ENCODE assay signal across 27 cellular contexts in genomic region chr13:111283991-111284390, GRCh38. TPM values are rescaled to one million over a fixed set of nuclear protein-coding genes. Genes with fewer than 3 reads are reported as not detected.
A peak's percentile ranks its signal among the peaks of the same experiment; 100 is the strongest.
DNase-seq lines count a peak whose midpoint lies in the region; ATAC-seq, FAIRE-seq and TF ChIP-seq lines count a peak whose summit lies in the region.
"Had no signal": no experiment of that assay in that cellular context is flagged by ENCODE, and none has a peak within 500 bp of the region (broad histone marks: within the 10 kb centered on the region; RNA-seq: fewer than 3 reads in every experiment).

No MANE protein-coding gene starts in this region.

- peaks cover 0 to 84% of the 10 kb centered on the region in 2 donors for H3K36me3 ChIP-seq in adrenal gland (replicated peaks in 1 of 2)
- H3K36me3 ChIP-seq in rectal smooth muscle tissue (ENCODE audit: control insufficient read depth, insufficient read depth, low read length): peaks cover 31% of the 10 kb centered on the region
- peaks cover 32% of the 10 kb centered on the region for H3K36me3 ChIP-seq in BE2C

- peak overlapping the region; percentile 13 for H3K27ac Mint-ChIP-seq in endothelial cell (ENCODE audit: unreplicated experiment)
- H3K27ac Mint-ChIP-seq: activated CD4-positive, alpha-beta T cell treated with anti-CD3 and anti-CD28 coated beads for 36 hours; T-helper 1 cell treated with Interleukin-12 subunit alpha and Interleukin-12 subunit beta and Interleukin-4 antibody, amounts not matched to agents 30 μg/mL and 1 μg/mL, for 36 hours had no signal

- DNase-seq in AG20443 (ENCODE audit: low spot score) (peak; percentile 35), adrenal gland (peak; percentile 51 to 80 (median 73)), endothelial cell (ENCODE audit: low spot score) (no peak), BE2C (no peak), GM12891 (ENCODE audit: insufficient read length, low spot score) (no peak)
- DNase-seq: activated CD4-positive, alpha-beta T cell treated with anti-CD3 and anti-CD28 coated beads for 36 hours; activated naive CD4-positive, alpha-beta T cell treated with anti-CD3 and anti-CD28 coated beads, Interleukin-2, amount 50 U/mL, for 16 hours; activated T-cell treated with anti-CD3 and anti-CD28 coated beads, Interleukin-2, amount 50 U/mL, for 48 hours; effector memory CD8-positive, alpha-beta T cell; EL; esophagus squamous epithelium; left ventricle myocardium superior; midbrain; naive thymus-derived CD8-positive, alpha-beta T cell; NCI-H187 treated with DMSO at 0.1 percent for 48 hours; NCI-H2227 treated with DMSO at 0.1 percent for 48 hours; RPMI8226; stimulated activated CD4-positive, alpha-beta T cell treated with anti-CD3 and anti-CD28 coated beads, Interleukin-1b, Interleukin-23, amount 100 ng/mL, for 48 hours had no signal

- WGBS in adrenal gland, 4 donors: 56 to 76% (median 69%) methylated on average over 9 of the region's 9 CpGs

- no peak for TF ChIP-seq CTCF in adrenal gland (IDR thresholded peaks at IDR 0.05)
- no peak for TF ChIP-seq CTCF in endothelial cell (IDR thresholded peaks at IDR 0.05; ENCODE audit: unreplicated experiment)
- no peak for TF ChIP-seq CTCF in BE2C (IDR thresholded peaks at IDR 0.05; ENCODE audit: low read depth, low read length)

- TF ChIP-seq POLR2A in adrenal gland (IDR thresholded peaks at IDR 0.05) (no peak), GM12891 (IDR thresholded peaks at IDR 0.05; ENCODE audit: low read depth, low read length) (no peak)

- intact Hi-C loops in adrenal gland (cut with DNase I): no loop called here

- H3K27me3 ChIP-seq in adrenal gland (no peaks in the 10 kb centered on the region), rectal smooth muscle tissue (ENCODE audit: control insufficient read depth, insufficient read depth, low read length) (no peaks in the 10 kb centered on the region), BE2C (no peaks in the 10 kb centered on the region)
- H3K27me3 ChIP-seq: esophagus squamous epithelium had no signal

- no peak for FAIRE-seq in GM12891 (lab: Jason Lieb, UNC)
- FAIRE-seq: islet of Langerhans, urothelium cell line had no signal

- no peaks in the 10 kb centered on the region for H3K9me3 Mint-ChIP-seq in endothelial cell (ENCODE audit: unreplicated experiment)
- H3K9me3 Mint-ChIP-seq: effector memory CD8-positive, alpha-beta T cell; naive thymus-derived CD8-positive, alpha-beta T cell; T-helper 1 cell treated with Interleukin-12 subunit alpha and Interleukin-12 subunit beta and Interleukin-4 antibody, amounts not matched to agents 30 μg/mL and 1 μg/mL, for 36 hours had no signal

- peaks cover 4 to 11% of the 10 kb centered on the region in 2 donors for H3K4me1 ChIP-seq in adrenal gland (replicated peaks in 1 of 2)
- peaks cover 18% of the 10 kb centered on the region for H3K4me1 ChIP-seq in rectal smooth muscle tissue (ENCODE audit: control insufficient read depth, insufficient read depth, low read length)
- H3K4me1 ChIP-seq in BE2C: no peaks in the 10 kb centered on the region

- ATAC-seq in HG03039 (IDR thresholded peaks at IDR 0.05; ENCODE audit: unreplicated experiment): no peak
- ATAC-seq: activated CD4-positive, alpha-beta T cell treated with anti-CD3 and anti-CD28 coated beads for 36 hours; effector memory CD8-positive, alpha-beta T cell; left ventricle myocardium superior; naive thymus-derived CD8-positive, alpha-beta T cell had no signal

- H3K27me3 Mint-ChIP-seq in endothelial cell (ENCODE audit: unreplicated experiment): peaks cover 13% of the 10 kb centered on the region
- H3K27me3 Mint-ChIP-seq: activated CD4-positive, alpha-beta T cell treated with anti-CD3 and anti-CD28 coated beads for 36 hours; effector memory CD8-positive, alpha-beta T cell; naive thymus-derived CD8-positive, alpha-beta T cell had no signal

- no peak overlapping the region for H3K4me3 ChIP-seq in adrenal gland
- no peak overlapping the region for H3K4me3 ChIP-seq in rectal smooth muscle tissue (ENCODE audit: low read length)
- H3K4me3 ChIP-seq in BE2C (ENCODE audit: low read depth, low read length): no peak overlapping the region
- H3K4me3 ChIP-seq: esophagus squamous epithelium, SK-N-MC, skin epidermis had no signal

- H3K4me3 Mint-ChIP-seq in endothelial cell (ENCODE audit: unreplicated experiment): peak overlapping the region; percentile 22
- H3K4me3 Mint-ChIP-seq: activated CD4-positive, alpha-beta T cell treated with anti-CD3 and anti-CD28 coated beads for 36 hours; effector memory CD8-positive, alpha-beta T cell; naive thymus-derived CD8-positive, alpha-beta T cell; T-helper 1 cell treated with Interleukin-12 subunit alpha and Interleukin-12 subunit beta and Interleukin-4 antibody, amounts not matched to agents 30 μg/mL and 1 μg/mL, for 36 hours had no signal

- H3K4me1 Mint-ChIP-seq in endothelial cell (ENCODE audit: unreplicated experiment): peaks cover 4% of the 10 kb centered on the region
- H3K4me1 Mint-ChIP-seq: activated CD4-positive, alpha-beta T cell treated with anti-CD3 and anti-CD28 coated beads for 36 hours had no signal

- H3K9me3 ChIP-seq in adrenal gland (replicated peaks in 1 of 3): no peaks in the 10 kb centered on the region
- H3K9me3 ChIP-seq in BE2C: no peaks in the 10 kb centered on the region
- H3K9me3 ChIP-seq: esophagus squamous epithelium had no signal

- no peak overlapping the region for H3K9ac ChIP-seq in rectal smooth muscle tissue (ENCODE audit: low read length)

- H3K27ac ChIP-seq in adrenal gland: no peak overlapping the region
- H3K27ac ChIP-seq in rectal smooth muscle tissue (ENCODE audit: low read depth, low read length): peak overlapping the region; percentile 14
- H3K27ac ChIP-seq: SK-N-MC, skin epidermis had no signal

- peaks cover 56% of the 10 kb centered on the region for H3K36me3 Mint-ChIP-seq in endothelial cell (ENCODE audit: low read depth, unreplicated experiment)

TF ChIP-seq in GM12891, 5 proteins besides CTCF, POLR2A, EP300 and RAD21:
- TF ChIP-seq POU2F2 (IDR thresholded peaks at IDR 0.05; ENCODE audit: low read depth, low read length) (no peak), PAX5 (IDR thresholded peaks at IDR 0.05; ENCODE audit: insufficient read depth, low read length, severe bottlenecking) (no peak), SPI1 (IDR thresholded peaks at IDR 0.05; ENCODE audit: low read depth, low read length) (no peak), TAF1 (IDR thresholded peaks at IDR 0.05; ENCODE audit: low read depth, low read length) (no peak), POLR2AphosphoS5 (IDR thresholded peaks at IDR 0.05; ENCODE audit: low read depth, low read length) (no peak)
TF ChIP-seq in GM12891: peak in this region for 0.

RNA-seq across cellular contexts. Expression of gene TEX29, which starts 36.5 kb away (rescaled TPM):
- total RNA-seq in adrenal gland: under 1 TPM in 2 of 8 donors, not detected in 6; 0.32 to 0.34 TPM
- 1 to 10 TPM in 2 of 3 donors, not detected in 1; 1.5 to 4.0 TPM for polyA plus RNA-seq in adrenal gland
- total RNA-seq in endothelial cell (ENCODE audit: unreplicated experiment): 0.54 TPM
- polyA plus RNA-seq in BE2C (2012; ENCODE audit: insufficient read depth, insufficient read length, low read depth): not detected
- 0.68 TPM for polyA plus RNA-seq in GM12891 (2012; ENCODE audit: low read depth, missing spikeins)
- total RNA-seq: activated CD8-positive, alpha-beta memory T cell treated with anti-CD3 and anti-CD28 coated beads for 36 hours; esophagus squamous epithelium; subcutaneous adipose tissue had no signal
- polyA plus RNA-seq: naive thymus-derived CD8-positive, alpha-beta T cell had no signal

Comparison
In these comparisons a context has a peak if more than half of its experiments do, and no peak if none do; other contexts are left out.
1. DNase-seq: peak in AG20443 (single experiment) and adrenal gland (7 of 7); none in endothelial cell (single experiment), BE2C (single experiment) and GM12891 (single experiment).